ENCODE assay signal across 2 cellular contexts in genomic region chr15:80626643-80627120, GRCh38.
TF ChIP-seq lines count a peak whose summit lies in the region.

No MANE protein-coding gene starts in this region.

TF ChIP-seq in WTC11, 78 proteins besides CTCF, POLR2A, EP300 and RAD21 (continued from another document):
- peak; percentile 20; the same call in 1 of the 2 replicates for TF ChIP-seq ZNF512 (CRISPR knock-in tag; IDR thresholded peaks at IDR 0.05; ENCODE audit: borderline replicate concordance)

TF ChIP-seq in H1, 55 proteins besides CTCF, POLR2A, EP300 and RAD21 (continued from another document):
- TF ChIP-seq CHD7 (IDR thresholded peaks at IDR 0.05; ENCODE audit: insufficient replicate concordance, low read length) (no peak), TAF1 (IDR thresholded peaks at IDR 0.05; ENCODE audit: low read depth, low read length) (no peak)
